7 cellular contexts compared by ENCODE assay signal in genomic region chr2:181430406-181431199, GRCh38. TPM values are rescaled to one million over a fixed set of nuclear protein-coding genes. Genes with fewer than 3 reads are reported as not detected.
A peak's percentile ranks its signal among the peaks of the same experiment; 100 is the strongest.
DNase-seq lines count a peak whose midpoint lies in the region; ATAC-seq and TF ChIP-seq lines count a peak whose summit lies in the region.

No MANE protein-coding gene starts in this region.

- no peaks in the 10 kb centered on the region for H3K36me3 ChIP-seq in naive thymus-derived CD4-positive, alpha-beta T cell (ENCODE audit: control insufficient read depth in 2 of 3, insufficient read depth in 3 of 3, low read length in 3 of 3)
- no peaks in the 10 kb centered on the region for H3K36me3 ChIP-seq in heart left ventricle

- CTCF ChIA-PET in naive thymus-derived CD4-positive, alpha-beta T cell (lab: Charles Lee): interaction anchor here (1.0 to 1.3 kb wide), 3 partner anchors 25 to 81 kb away, joined by 3 to 5 read pairs (median 4); no protein-coding TSS in a partner anchor

- H3K27ac ChIP-seq in naive thymus-derived CD4-positive, alpha-beta T cell (ENCODE audit: low read depth, low read length): no peak overlapping the region
- H3K27ac ChIP-seq in heart left ventricle: no peak overlapping the region

- no peaks in the 10 kb centered on the region for H3K27me3 ChIP-seq in naive thymus-derived CD4-positive, alpha-beta T cell (ENCODE audit: control insufficient read depth in 2 of 2, insufficient read depth in 2 of 2, low read length in 2 of 2)
- no peaks in the 10 kb centered on the region for H3K27me3 ChIP-seq in heart left ventricle

- peaks cover 8% of the 10 kb centered on the region for H3K4me1 Mint-ChIP-seq in activated T-helper 17 cell treated with anti-CD3 and anti-CD28 coated beads, Interleukin-2, amount 50 U/mL, for 72 hours
- H3K4me1 Mint-ChIP-seq in naive thymus-derived CD4-positive, alpha-beta T cell: peaks cover 5 to 20% (median 8%) of the 10 kb centered on the region in 7 donors

- H3K27ac Mint-ChIP-seq in activated T-helper 17 cell treated with anti-CD3 and anti-CD28 coated beads, Interleukin-2, amount 50 U/mL, for 72 hours: peak overlapping the region; percentile 68
- H3K27ac Mint-ChIP-seq in naive thymus-derived CD4-positive, alpha-beta T cell: peak overlapping the region in 6 of 9 donors; percentile 18 to 73 (median 50)

- TF ChIP-seq POLR2A in heart left ventricle (IDR thresholded peaks at IDR 0.05): no peak

- H3K4me3 ChIP-seq in GM12864 (ENCODE audit: low read depth, low read length) (no peak overlapping the region), heart left ventricle (no peak overlapping the region)
- H3K4me3 ChIP-seq in Jurkat, Clone E6-1 (ENCODE audit: low read length): no peak overlapping the region
- no peak overlapping the region for H3K4me3 ChIP-seq in naive thymus-derived CD4-positive, alpha-beta T cell (ENCODE audit: low read length)

- peak; percentile 57 for ATAC-seq in activated T-helper 17 cell treated with anti-CD3 and anti-CD28 coated beads, Interleukin-2, amount 50 U/mL, for 72 hours (replicated peaks)
- peak; percentile 70 for ATAC-seq in naive thymus-derived CD4-positive, alpha-beta T cell
- ATAC-seq in heart left ventricle (no peak), GM18868 (IDR thresholded peaks at IDR 0.05; ENCODE audit: unreplicated experiment) (no peak)

- peaks cover 0 to 12% of the 10 kb centered on the region in 2 donors for H3K4me1 ChIP-seq in naive thymus-derived CD4-positive, alpha-beta T cell (ENCODE audit: control insufficient read depth in 2 of 2, insufficient read depth in 2 of 2, low read length in 2 of 2)
- H3K4me1 ChIP-seq in heart left ventricle: peaks cover 0 to 6% (median 0%) of the 10 kb centered on the region in 12 donors

- H3K4me3 Mint-ChIP-seq in activated T-helper 17 cell treated with anti-CD3 and anti-CD28 coated beads, Interleukin-2, amount 50 U/mL, for 72 hours: peak overlapping the region; percentile 48
- H3K4me3 Mint-ChIP-seq in naive thymus-derived CD4-positive, alpha-beta T cell: peak overlapping the region in 1 of 10 donors; percentile 15

- no peaks in the 10 kb centered on the region for H3K36me3 Mint-ChIP-seq in activated T-helper 17 cell treated with anti-CD3 and anti-CD28 coated beads, Interleukin-2, amount 50 U/mL, for 72 hours (ENCODE audit: low read depth)
- H3K36me3 Mint-ChIP-seq in naive thymus-derived CD4-positive, alpha-beta T cell: peaks cover 0 to 32% (median 9%) of the 10 kb centered on the region in 5 donors

- 51 to 70% (median 59%) methylated on average over 3 of the region's 3 CpGs for WGBS in heart left ventricle, 4 donors

- intact Hi-C loops in naive thymus-derived CD4-positive, alpha-beta T cell (cut with micrococcal nuclease): loop anchor here (1.0 to 2.0 kb wide), 3 partner anchors 26 to 326 kb away; partner anchors contain the start of gene ITGA4 (in 2 of the 2)
- intact Hi-C loops in heart left ventricle (cut with DNase I): no loop called here

- H3K27me3 Mint-ChIP-seq in activated T-helper 17 cell treated with anti-CD3 and anti-CD28 coated beads, Interleukin-2, amount 50 U/mL, for 72 hours: no peaks in the 10 kb centered on the region
- H3K27me3 Mint-ChIP-seq in naive thymus-derived CD4-positive, alpha-beta T cell: no peaks in the 10 kb centered on the region

- no peak for DNase-seq in GM12864 (ENCODE audit: low read depth)
- peak; percentile 78 for DNase-seq in Jurkat, Clone E6-1 (ENCODE audit: low read depth, low spot score)
- DNase-seq in naive thymus-derived CD4-positive, alpha-beta T cell: peak in 6 of 9 donors; percentile 11 to 45 (median 29)
- DNase-seq in heart left ventricle: no peak
- no peak for DNase-seq in DMS153 treated with DMSO at 0.1 percent for 48 hours (lab: John Stamatoyannopoulos, UW; ENCODE audit: unreplicated experiment)

- H3K9me3 Mint-ChIP-seq in activated T-helper 17 cell treated with anti-CD3 and anti-CD28 coated beads, Interleukin-2, amount 50 U/mL, for 72 hours: peaks cover 4% of the 10 kb centered on the region
- H3K9me3 Mint-ChIP-seq in naive thymus-derived CD4-positive, alpha-beta T cell: peaks cover 0 to 19% (median 0%) of the 10 kb centered on the region in 11 donors

- peak; percentile 58 for TF ChIP-seq CTCF in GM12864 (IDR thresholded peaks at IDR 0.05; ENCODE audit: low read depth, low read length, missing control alignments)
- peak in 6 of 12 donors; percentile 13 to 34 (median 24) for TF ChIP-seq CTCF in heart left ventricle (IDR thresholded peaks at IDR 0.05)

- no peaks in the 10 kb centered on the region for H3K9me3 ChIP-seq in naive thymus-derived CD4-positive, alpha-beta T cell (ENCODE audit: control insufficient read depth in 2 of 3, low read length in 3 of 3)
- no peaks in the 10 kb centered on the region for H3K9me3 ChIP-seq in heart left ventricle

- POLR2A ChIA-PET in naive thymus-derived CD4-positive, alpha-beta T cell (lab: Charles Lee): no interaction called here

RNA-seq across cellular contexts. Expression of gene ITGA4, which starts 26.6 kb away (rescaled TPM):
- polyA plus RNA-seq in Jurkat, Clone E6-1 (2012; ENCODE audit: insufficient read depth, insufficient read length): 106 TPM
- 100 to 1,000 TPM in 1 of 2 donors, 10 to 100 TPM in 1; 63.3 to 196 TPM for total RNA-seq in activated T-helper 17 cell treated with anti-CD3 and anti-CD28 coated beads, Interleukin-2, amount 50 U/mL, for 72 hours
- total RNA-seq in naive thymus-derived CD4-positive, alpha-beta T cell: 100 to 1,000 TPM; 135 to 212 (median 159) TPM
- polyA plus RNA-seq in naive thymus-derived CD4-positive, alpha-beta T cell: 100 to 1,000 TPM in 1 of 2 donors, 10 to 100 TPM in 1; 66.9 to 121 TPM
- total RNA-seq in heart left ventricle: 10 to 100 TPM in 1 of 9 donors, 1 to 10 TPM in 6, under 1 TPM in 2; 0.69 to 16.5 (median 1.8) TPM
- under 1 TPM; 0.23 to 0.80 TPM for polyA plus RNA-seq in heart left ventricle

Comparison
In these comparisons a context has a peak if more than half of its experiments do, and no peak if none do; other contexts are left out.
1. DNase-seq: peak in Jurkat, Clone E6-1 (single experiment) and naive thymus-derived CD4-positive, alpha-beta T cell (6 of 9); none in GM12864 (single experiment), heart left ventricle (0 of 5) and DMS153 treated with DMSO at 0.1 percent for 48 hours (single experiment).
2. ATAC-seq: peak in activated T-helper 17 cell treated with anti-CD3 and anti-CD28 coated beads, Interleukin-2, amount 50 U/mL, for 72 hours (single experiment) and naive thymus-derived CD4-positive, alpha-beta T cell (single experiment); none in heart left ventricle (0 of 4) and GM18868 (single experiment).
3. intact Hi-C loops: an anchor here in naive thymus-derived CD4-positive, alpha-beta T cell (1.0 to 2.0 kb wide); none called in heart left ventricle.